In genomic region chr14:61662437-61663311, GRCh38 we compare ENCODE assay signal across 8 cellular contexts. TPM values are rescaled to one million over a fixed set of nuclear protein-coding genes. Genes with fewer than 3 reads are reported as not detected.
DNase-seq lines count a peak whose midpoint lies in the region; ATAC-seq and TF ChIP-seq lines count a peak whose summit lies in the region.

No MANE protein-coding gene starts in this region.

- H3K4me3 ChIP-seq in fibroblast of mammary gland (ENCODE audit: control insufficient read depth, low read depth, low read length): no peak overlapping the region

- DNase-seq in SHP77 (lab: John Stamatoyannopoulos, UW): peak; percentile 53 to 70
- DNase-seq in SHP77 treated with DMSO at 0.1 percent for 48 hours (lab: John Stamatoyannopoulos, UW): no peak
- peak; percentile 36 for DNase-seq in NCI-H2029 treated with DMSO at 0.1 percent for 48 hours (lab: John Stamatoyannopoulos, UW)
- peak in 2 of 3 experiments; percentile 25 for DNase-seq in activated CD8-positive, alpha-beta memory T cell treated with anti-CD3 and anti-CD28 coated beads for 48 hours (ENCODE audit: low read depth in 2 of 3, low spot score in 2 of 3)
- peak; percentile 82 for DNase-seq in fibroblast of mammary gland (ENCODE audit: low read depth)
- peak; percentile 21 for DNase-seq in stimulated activated CD4-positive, alpha-beta T cell treated with anti-CD3 and anti-CD28 coated beads, Interleukin-12 subunit alpha, Interleukin-12 subunit beta, amount 100 ng/mL, for 4 hours
- DNase-seq in occipital lobe (lab: John Stamatoyannopoulos, UW): no peak

- ATAC-seq in HG02642 (IDR thresholded peaks at IDR 0.05; ENCODE audit: poor library complexity, unreplicated experiment): peak; percentile 85

- no peak for TF ChIP-seq CTCF in fibroblast of mammary gland (conservative IDR thresholded peaks at IDR 0.05; ENCODE audit: control insufficient read depth, insufficient read depth, low read depth, low read length)

RNA-seq across cellular contexts. Expression of gene HIF1A, which starts 32.6 kb away (rescaled TPM):
- total RNA-seq in occipital lobe: 140 TPM

Comparison
In these comparisons a context has a peak if more than half of its experiments do, and no peak if none do; other contexts are left out.
1. DNase-seq: peak in SHP77 (2 of 2), NCI-H2029 treated with DMSO at 0.1 percent for 48 hours (single experiment), activated CD8-positive, alpha-beta memory T cell treated with anti-CD3 and anti-CD28 coated beads for 48 hours (2 of 3), fibroblast of mammary gland (single experiment) and stimulated activated CD4-positive, alpha-beta T cell treated with anti-CD3 and anti-CD28 coated beads, Interleukin-12 subunit alpha, Interleukin-12 subunit beta, amount 100 ng/mL, for 4 hours (single experiment); none in SHP77 treated with DMSO at 0.1 percent for 48 hours (single experiment) and occipital lobe (single experiment).